In the genomic region with DNA sequence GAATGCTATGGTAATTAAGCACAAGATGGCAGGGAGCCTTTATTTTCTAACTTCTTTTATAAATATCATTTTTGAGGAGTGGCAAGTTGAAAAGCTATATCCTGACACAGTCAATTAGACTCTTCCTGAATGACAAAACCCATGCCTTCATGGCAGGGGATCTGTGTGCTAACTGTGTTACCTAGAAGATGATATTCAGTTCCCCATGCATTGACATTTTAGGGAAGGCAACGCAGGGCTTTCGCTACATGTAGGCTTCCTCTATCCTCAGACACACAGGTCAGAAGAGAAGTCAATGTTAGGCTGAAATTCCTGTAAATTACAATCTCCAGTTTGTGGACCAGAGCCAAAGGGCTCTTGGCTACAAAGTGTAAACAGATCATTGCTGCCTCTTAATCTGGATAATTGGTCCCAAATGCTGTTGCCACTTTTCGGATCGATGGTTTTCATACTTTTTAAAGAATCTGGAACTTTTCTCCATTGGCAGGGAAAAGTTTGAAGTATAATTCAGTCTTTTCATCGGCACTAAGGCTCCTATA, we compare ENCODE assay signal across 15 cellular contexts. TPM values are rescaled to one million over a fixed set of nuclear protein-coding genes. Genes with fewer than 3 reads are reported as not detected.
DNase-seq lines count a peak whose midpoint lies in the region; ATAC-seq and TF ChIP-seq lines count a peak whose summit lies in the region.
"Had no signal": no experiment of that assay in that cellular context is flagged by ENCODE, and none has a peak within 500 bp of the region (broad histone marks: within the 10 kb centered on the region; RNA-seq: fewer than 3 reads in every experiment).

No MANE protein-coding gene starts in this region.

- 74 to 82% methylated on average over 5 of the region's 5 CpGs for WGBS in esophagus squamous epithelium, 2 donors
- WGBS in spleen, 5 donors, result 53 to 74% (median 64%) methylated on average over 5 of the region's 5 CpGs
- 55 to 64% (median 62%) methylated on average over 5 of the region's 5 CpGs for WGBS in psoas muscle, 3 donors

- H3K36me3 ChIP-seq in left ventricle myocardium inferior (no peaks in the 10 kb centered on the region), right atrium auricular region (no peaks in the 10 kb centered on the region), esophagus squamous epithelium (no peaks in the 10 kb centered on the region), spleen (no peaks in the 10 kb centered on the region), psoas muscle (ENCODE audit: insufficient read depth in 1 of 2, low read depth in 1 of 2) (no peaks in the 10 kb centered on the region)
- H3K36me3 ChIP-seq: BLaER1 treated with 17β-estradiol and CSF1 and Interleukin-3, amounts not matched to agents 10 nM and 100 nM had no signal

- DNase-seq in left ventricle myocardium inferior (no peak), right atrium auricular region (ENCODE audit: low spot score) (no peak), esophagus squamous epithelium (lab: John Stamatoyannopoulos, UW) (no peak), spleen (no peak), NCI-H2171 treated with DMSO at 0.1 percent for 48 hours (lab: John Stamatoyannopoulos, UW) (no peak), NCI-H524 (lab: John Stamatoyannopoulos, UW) (no peak), psoas muscle (no peak)
- DNase-seq: ACHN; CD4-positive, CD25-positive, alpha-beta regulatory T cell; DMS53; GF-D8; GM23248; H7 had no signal

- H3K27me3 ChIP-seq in left ventricle myocardium inferior (ENCODE audit: low read depth), result no peaks in the 10 kb centered on the region
- no peaks in the 10 kb centered on the region for H3K27me3 ChIP-seq in right atrium auricular region
- peaks cover 0 to 5% (median 0%) of the 10 kb centered on the region in 4 donors for H3K27me3 ChIP-seq in esophagus squamous epithelium
- no peaks in the 10 kb centered on the region for H3K27me3 ChIP-seq in spleen (replicated peaks in 1 of 7)
- peaks cover 0 to 3% (median 0%) of the 10 kb centered on the region in 3 donors for H3K27me3 ChIP-seq in psoas muscle (ENCODE audit: insufficient read depth in 3 of 3, low read length in 2 of 3)

- H3K4me3 ChIP-seq in left ventricle myocardium inferior, result no peak overlapping the region
- no peak overlapping the region for H3K4me3 ChIP-seq in right atrium auricular region
- no peak overlapping the region for H3K4me3 ChIP-seq in esophagus squamous epithelium
- no peak overlapping the region for H3K4me3 ChIP-seq in spleen
- no peak overlapping the region for H3K4me3 ChIP-seq in psoas muscle
- H3K4me3 ChIP-seq: BLaER1 treated with 17β-estradiol and CSF1 and Interleukin-3, amounts not matched to agents 10 nM and 100 nM; GM23248 had no signal

- intact Hi-C loops in left ventricle myocardium inferior (cut with micrococcal nuclease), result no loop called here
- intact Hi-C loops in esophagus squamous epithelium (cut with DNase I), result no loop called here
- intact Hi-C loops in spleen (cut with DNase I; ENCODE audit: low total_unique reads), result no loop called here
- intact Hi-C loops in psoas muscle (cut with DNase I), result no loop called here

- H3K9me3 ChIP-seq in left ventricle myocardium inferior (replicated peaks) (no peaks in the 10 kb centered on the region), right atrium auricular region (no peaks in the 10 kb centered on the region), esophagus squamous epithelium (no peaks in the 10 kb centered on the region), spleen (no peaks in the 10 kb centered on the region), psoas muscle (no peaks in the 10 kb centered on the region)
- H3K9me3 ChIP-seq: BLaER1 treated with 17β-estradiol and CSF1 and Interleukin-3, amounts not matched to agents 10 nM and 100 nM had no signal

- TF ChIP-seq POLR2A in esophagus squamous epithelium (IDR thresholded peaks at IDR 0.05) (no peak), spleen (IDR thresholded peaks at IDR 0.05) (no peak)

- TF ChIP-seq CTCF in left ventricle myocardium inferior (IDR thresholded peaks at IDR 0.05; ENCODE audit: borderline replicate concordance) (no peak), right atrium auricular region (IDR thresholded peaks at IDR 0.05) (no peak), esophagus squamous epithelium (IDR thresholded peaks at IDR 0.05) (no peak), spleen (IDR thresholded peaks at IDR 0.05 in 8 of 11, conservative IDR thresholded peaks at IDR 0.05 in 3 of 11) (no peak), psoas muscle (IDR thresholded peaks at IDR 0.05) (no peak)

- H3K27ac ChIP-seq in left ventricle myocardium inferior (replicated peaks) (peak overlapping the region; percentile 29), right atrium auricular region (peak overlapping the region in 1 of 2 donors; percentile 49), esophagus squamous epithelium (peak overlapping the region in 3 of 4 donors; percentile 10 to 55 (median 44)), spleen (peak overlapping the region in 6 of 8 donors; percentile 2 to 76 (median 50)), psoas muscle (no peak overlapping the region)
- H3K27ac ChIP-seq: BLaER1 treated with 17β-estradiol and CSF1 and Interleukin-3, amounts not matched to agents 10 nM and 100 nM; GM23248 had no signal

- no peak for ATAC-seq in psoas muscle

- peaks cover 5% of the 10 kb centered on the region for H3K4me1 ChIP-seq in left ventricle myocardium inferior
- H3K4me1 ChIP-seq in right atrium auricular region, result peaks cover 0 to 21% of the 10 kb centered on the region in 2 donors
- peaks cover 0 to 31% (median 4%) of the 10 kb centered on the region in 3 donors for H3K4me1 ChIP-seq in esophagus squamous epithelium
- peaks cover 0 to 20% (median 6%) of the 10 kb centered on the region in 6 donors for H3K4me1 ChIP-seq in spleen
- H3K4me1 ChIP-seq in psoas muscle, result no peaks in the 10 kb centered on the region
- H3K4me1 ChIP-seq: BLaER1 treated with 17β-estradiol and CSF1 and Interleukin-3, amounts not matched to agents 10 nM and 100 nM had no signal

RNA-seq across cellular contexts. Expression of a gene that starts 22.6 kb away (rescaled TPM):
- total RNA-seq in left ventricle myocardium inferior (12.8 TPM), right atrium auricular region (10 to 100 TPM; 25.0 to 26.7 TPM), esophagus squamous epithelium (10 to 100 TPM in 1 of 4 donors, 1 to 10 TPM in 3; 3.7 to 15.6 (median 6.4) TPM), spleen (100 to 1,000 TPM in 6 of 7 donors, 10 to 100 TPM in 1; 87.1 to 256 (median 121) TPM), psoas muscle (10 to 100 TPM; 14.5 to 17.1 (median 15.7) TPM)
- polyA plus RNA-seq in spleen (10 to 100 TPM; 18.6 to 39.4 (median 23.7) TPM), psoas muscle (10 to 100 TPM; 10.3 to 20.1 (median 11.3) TPM)
- total RNA-seq: CD4-positive, CD25-positive, alpha-beta regulatory T cell had no signal
- polyA plus RNA-seq: CD4-positive, CD25-positive, alpha-beta regulatory T cell; IgD-negative memory B cell had no signal
